1 cellular context compared by ENCODE assay signal in genomic region chr9:92617195-92617813, GRCh38.
TF ChIP-seq lines count a peak whose summit lies in the region.

No MANE protein-coding gene starts in this region.

TF ChIP-seq in HCT116, 20 proteins besides CTCF, POLR2A, EP300 and RAD21 (continued from another document):
- TF ChIP-seq REST (IDR thresholded peaks at IDR 0.05; ENCODE audit: low read depth) (no peak), JUND (IDR thresholded peaks at IDR 0.05) (no peak), ELF1 (IDR thresholded peaks at IDR 0.05; ENCODE audit: borderline replicate concordance, low read depth) (no peak), SP1 (IDR thresholded peaks at IDR 0.05; ENCODE audit: low read depth) (no peak), ZBTB33 (IDR thresholded peaks at IDR 0.05; ENCODE audit: extremely low read depth, insufficient replicate concordance, low read length) (no peak), SIN3A (IDR thresholded peaks at IDR 0.05; ENCODE audit: low read depth) (no peak), EZH2 (IDR thresholded peaks at IDR 0.05) (no peak), CEBPB (IDR thresholded peaks at IDR 0.05; ENCODE audit: low read depth) (no peak), YY1 (IDR thresholded peaks at IDR 0.05; ENCODE audit: extremely low read depth, insufficient replicate concordance, low read depth, low read length) (no peak), MAX (IDR thresholded peaks at IDR 0.05) (no peak), TCF7L2 (IDR thresholded peaks at IDR 0.05; ENCODE audit: borderline replicate concordance, extremely low read depth, insufficient read depth, insufficient read length) (no peak), FOSL1 (IDR thresholded peaks at IDR 0.05; ENCODE audit: low read depth) (no peak), ZNF274 (IDR thresholded peaks at IDR 0.05; ENCODE audit: low read depth, low read length) (no peak)
